In the genomic region with DNA sequence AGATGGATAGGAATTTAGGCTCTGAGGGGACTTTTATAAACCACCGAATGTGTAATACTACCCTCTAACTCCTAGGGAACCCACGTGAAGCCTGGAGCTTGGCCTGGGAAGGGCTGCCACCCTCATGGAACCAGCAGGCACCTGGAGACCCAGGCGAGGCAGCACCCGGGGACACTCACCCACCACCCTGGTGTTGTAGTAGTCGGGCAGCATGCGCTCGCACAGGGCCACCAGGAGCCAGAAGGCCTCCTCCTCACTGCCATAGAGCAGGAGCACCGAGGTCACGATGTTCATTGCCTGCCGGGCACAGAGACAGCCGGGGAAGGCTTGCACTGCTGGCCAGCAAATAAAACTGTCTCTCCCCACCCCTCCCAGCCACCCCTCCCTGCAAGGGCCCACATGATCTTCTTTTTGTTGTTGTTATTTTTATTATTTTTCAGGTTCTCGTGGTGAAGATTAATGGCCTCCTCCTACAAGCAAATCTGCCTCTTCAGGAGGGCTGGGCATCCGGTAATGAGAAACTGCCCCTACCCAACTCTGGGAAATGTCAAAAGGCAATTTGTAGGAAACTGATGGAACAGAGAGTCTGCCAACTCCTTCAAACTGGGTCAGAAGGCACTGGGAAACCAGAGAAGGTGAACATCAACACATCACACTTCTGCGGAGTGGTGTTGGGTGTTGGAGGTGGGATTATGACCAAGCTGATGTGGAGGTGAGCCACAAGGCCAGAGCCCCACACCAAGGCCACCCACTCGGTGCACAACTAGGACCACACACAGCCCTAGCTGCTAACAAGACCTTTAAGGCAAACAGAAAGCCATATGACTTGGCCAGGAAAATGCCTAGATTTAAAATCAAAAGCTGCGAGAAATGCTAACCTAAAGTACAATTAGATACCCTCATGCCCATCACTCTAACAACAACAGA, we compare ENCODE assay signal across 19 cellular contexts. TPM values are rescaled to one million over a fixed set of nuclear protein-coding genes. Genes with fewer than 3 reads are reported as not detected.
A peak's percentile ranks its signal among the peaks of the same experiment; 100 is the strongest.
DNase-seq lines count a peak whose midpoint lies in the region; ATAC-seq and TF ChIP-seq lines count a peak whose summit lies in the region.
"Had no signal": no experiment of that assay in that cellular context is flagged by ENCODE, and none has a peak within 500 bp of the region (broad histone marks: within the 10 kb centered on the region; RNA-seq: fewer than 3 reads in every experiment).

No MANE protein-coding gene starts in this region.

- H3K27ac ChIP-seq in SJSA1 (peak overlapping the region; percentile 2; the same call in 1 of the 2 replicates), neuronal stem cell (replicated peaks; ENCODE audit: low read length) (no peak overlapping the region), tibial nerve (no peak overlapping the region)

- no peak for TF ChIP-seq CTCF in tibial nerve (IDR thresholded peaks at IDR 0.05)

- no peak overlapping the region for H2AFZ ChIP-seq in neuronal stem cell (ENCODE audit: low read length)
- H2AFZ ChIP-seq: GM23338 had no signal

- no peak overlapping the region for H2BK120ac ChIP-seq in neuronal stem cell (ENCODE audit: low read depth, low read length)

- H3K36me3 ChIP-seq in H7 (replicated peaks; ENCODE audit: control insufficient read depth, insufficient read depth, low read length) (peaks cover 8% of the 10 kb centered on the region), SJSA1 (peaks cover 75% of the 10 kb centered on the region), neuronal stem cell (replicated peaks in 1 of 2; ENCODE audit: control insufficient read depth in 2 of 2, insufficient read depth in 2 of 2, low read length in 2 of 2) (peaks cover 55 to 92% of the 10 kb centered on the region in 2 donors), tibial nerve (peaks cover 5 to 94% (median 21%) of the 10 kb centered on the region in 3 donors)

- H3K4me1 Mint-ChIP-seq in stimulated activated effector memory CD8-positive, alpha-beta T cell treated with anti-CD3 and anti-CD28 coated beads, Interleukin-12 subunit alpha, Interleukin-12 subunit beta, amount 100 ng/mL, for 72 hours, result no peaks in the 10 kb centered on the region
- H3K4me1 Mint-ChIP-seq: CD4-positive, CD25-positive, alpha-beta regulatory T cell; GM23338 had no signal

- peak; percentile 39 for DNase-seq in H7
- DNase-seq in SJSA1 (ENCODE audit: low read depth in 1 of 2, low spot score in 2 of 2), result peak; percentile 77 to 90
- DNase-seq in neuronal stem cell (ENCODE audit: low spot score), result no peak
- no peak for DNase-seq in stimulated activated effector memory CD8-positive, alpha-beta T cell treated with anti-CD3 and anti-CD28 coated beads, Interleukin-12 subunit alpha, Interleukin-12 subunit beta, amount 100 ng/mL, for 72 hours (ENCODE audit: low spot score in 2 of 2)
- DNase-seq in HuH-7.5 (ENCODE audit: low spot score), result no peak
- no peak for DNase-seq in NCI-H2081 treated with DMSO at 0.1 percent for 48 hours (lab: John Stamatoyannopoulos, UW)
- no peak for DNase-seq in tibial nerve (ENCODE audit: low spot score in 2 of 2)
- DNase-seq: CD4-positive, CD25-positive, alpha-beta regulatory T cell; COR-L47; HCEC 1CT; Karpas-422; NCI-H1105 treated with DMSO at 0.1 percent for 48 hours; NCI-H2029 treated with DMSO at 0.1 percent for 48 hours; NCI-H2171; NCI-H446; NCI-H526 treated with DMSO at 0.1 percent for 48 hours; OCI-M1; SHP77 treated with DMSO at 0.1 percent for 48 hours had no signal

- H2BK5ac ChIP-seq in neuronal stem cell (ENCODE audit: low read length), result no peak overlapping the region

- no peak for TF ChIP-seq POLR2A in tibial nerve (IDR thresholded peaks at IDR 0.05)

- H3K4me3 ChIP-seq in H7 (ENCODE audit: insufficient read depth, low read depth, low read length) (no peak overlapping the region), SJSA1 (no peak overlapping the region), neuronal stem cell (ENCODE audit: low read length in 2 of 2) (peak overlapping the region in 1 of 2 donors; percentile 35), tibial nerve (no peak overlapping the region)
- H3K4me3 ChIP-seq: GM23338 had no signal

- H3K9me3 ChIP-seq in SJSA1 (replicated peaks) (no peaks in the 10 kb centered on the region), neuronal stem cell (replicated peaks in 1 of 2; ENCODE audit: control insufficient read depth in 2 of 2, insufficient read depth in 1 of 2, low read depth in 1 of 2, low read length in 2 of 2) (no peaks in the 10 kb centered on the region), tibial nerve (no peaks in the 10 kb centered on the region)

- H3K14ac ChIP-seq in neuronal stem cell (ENCODE audit: low read length), result no peak overlapping the region

- peak overlapping the region; percentile 67 for H3K23ac ChIP-seq in neuronal stem cell (ENCODE audit: low read depth, low read length, poor library complexity)

- no peak overlapping the region for H2BK12ac ChIP-seq in neuronal stem cell (ENCODE audit: low read length)

- H3K9ac ChIP-seq in neuronal stem cell (ENCODE audit: low read depth, low read length, poor library complexity), result no peak overlapping the region

- H2BK15ac ChIP-seq in neuronal stem cell (ENCODE audit: low read length), result no peak overlapping the region

- no peak overlapping the region for H4K8ac ChIP-seq in neuronal stem cell (ENCODE audit: low read depth, low read length)

- no peak for TF ChIP-seq EP300 in tibial nerve (IDR thresholded peaks at IDR 0.05)

- H3K4me1 ChIP-seq in SJSA1 (replicated peaks), result peaks cover 36% of the 10 kb centered on the region
- H3K4me1 ChIP-seq in neuronal stem cell (ENCODE audit: control insufficient read depth in 2 of 2, insufficient read depth in 1 of 2, low read depth in 1 of 2, low read length in 2 of 2), result no peaks in the 10 kb centered on the region
- H3K4me1 ChIP-seq in tibial nerve, result peaks cover 0 to 12% (median 0%) of the 10 kb centered on the region in 4 donors

- no peak overlapping the region for H3K4ac ChIP-seq in neuronal stem cell (ENCODE audit: low read length)

- no peaks in the 10 kb centered on the region for H3K9me3 Mint-ChIP-seq in stimulated activated effector memory CD8-positive, alpha-beta T cell treated with anti-CD3 and anti-CD28 coated beads, Interleukin-12 subunit alpha, Interleukin-12 subunit beta, amount 100 ng/mL, for 72 hours
- H3K9me3 Mint-ChIP-seq: CD4-positive, CD25-positive, alpha-beta regulatory T cell; GM23338 had no signal

- ATAC-seq in stimulated activated effector memory CD8-positive, alpha-beta T cell treated with anti-CD3 and anti-CD28 coated beads, Interleukin-12 subunit alpha, Interleukin-12 subunit beta, amount 100 ng/mL, for 72 hours, result no peak
- ATAC-seq: GM23338 had no signal

- peak overlapping the region; percentile 29 for H3K27ac Mint-ChIP-seq in stimulated activated effector memory CD8-positive, alpha-beta T cell treated with anti-CD3 and anti-CD28 coated beads, Interleukin-12 subunit alpha, Interleukin-12 subunit beta, amount 100 ng/mL, for 72 hours
- H3K27ac Mint-ChIP-seq: GM23338 had no signal

- H3K4me2 ChIP-seq in neuronal stem cell (ENCODE audit: insufficient read depth, low read length, poor library complexity, severe bottlenecking), result no peak overlapping the region
- H3K4me2 ChIP-seq: GM23338 had no signal

- H3K79me1 ChIP-seq in neuronal stem cell (ENCODE audit: low read depth, low read length), result peaks cover 3% of the 10 kb centered on the region

- no peak overlapping the region for H4K91ac ChIP-seq in neuronal stem cell (ENCODE audit: low read depth, low read length, poor library complexity)

- H2AK5ac ChIP-seq in neuronal stem cell (ENCODE audit: low read depth, low read length), result no peak overlapping the region

- peaks cover 42% of the 10 kb centered on the region for H3K36me3 Mint-ChIP-seq in stimulated activated effector memory CD8-positive, alpha-beta T cell treated with anti-CD3 and anti-CD28 coated beads, Interleukin-12 subunit alpha, Interleukin-12 subunit beta, amount 100 ng/mL, for 72 hours

- no peaks in the 10 kb centered on the region for H3K27me3 ChIP-seq in H7 (ENCODE audit: control insufficient read depth, insufficient read depth, low read length)
- H3K27me3 ChIP-seq in SJSA1 (replicated peaks), result no peaks in the 10 kb centered on the region
- no peaks in the 10 kb centered on the region for H3K27me3 ChIP-seq in neuronal stem cell (ENCODE audit: control insufficient read depth in 3 of 3, insufficient read depth in 3 of 3, low read depth in 1 of 3, low read length in 3 of 3)
- H3K27me3 ChIP-seq in tibial nerve, result no peaks in the 10 kb centered on the region

- no CpG with 5 or more reads among the region's 16 CpGs for WGBS in neuronal stem cell (ENCODE audit: extremely low coverage in 2 of 2, insufficient read length in 2 of 2, insufficient replicate concordance in 1 of 2), 2 donors
- 69 to 82% methylated on average over 16 of the region's 16 CpGs for WGBS in tibial nerve, 2 donors

- H3K4me3 Mint-ChIP-seq in stimulated activated effector memory CD8-positive, alpha-beta T cell treated with anti-CD3 and anti-CD28 coated beads, Interleukin-12 subunit alpha, Interleukin-12 subunit beta, amount 100 ng/mL, for 72 hours, result no peak overlapping the region
- H3K4me3 Mint-ChIP-seq: CD4-positive, CD25-positive, alpha-beta regulatory T cell; GM23338 had no signal

- no peak overlapping the region for H3K18ac ChIP-seq in neuronal stem cell (ENCODE audit: low read length)

RNA-seq across cellular contexts. Expression of a gene that starts 17.4 kb away (rescaled TPM):
- 34.7 and 56.2 TPM in 2 replicates for total RNA-seq in H7 (2014; rRNA removed; shearing (Covaris generic))
- 10.4 and 17.7 TPM in 2 replicates for total RNA-seq in SJSA1 (2014; rRNA removed; shearing (Covaris generic))
- polyA plus RNA-seq in neuronal stem cell (2013, experiment 1 of 2), result 39.6 TPM
- polyA plus RNA-seq in neuronal stem cell (2013, experiment 2 of 2), result 39.2 TPM
- total RNA-seq in tibial nerve, result 10 to 100 TPM; 48.5 to 82.4 (median 63.2) TPM

RNA-seq across cellular contexts. Expression of a gene that starts 31.7 kb away (rescaled TPM):
- 48.1 and 61.2 TPM in 2 replicates for total RNA-seq in H7 (2014; rRNA removed; shearing (Covaris generic))
- total RNA-seq in SJSA1 (2014; rRNA removed; shearing (Covaris generic)), result 41.9 and 43.2 TPM in 2 replicates
- polyA plus RNA-seq in neuronal stem cell (2013, experiment 1 of 2), result 41.1 TPM
- polyA plus RNA-seq in neuronal stem cell (2013, experiment 2 of 2), result 39.6 TPM
- 100 to 1,000 TPM; 115 to 210 (median 168) TPM for total RNA-seq in tibial nerve

RNA-seq across cellular contexts. Expression of a gene that starts 55.3 kb away (rescaled TPM):
- total RNA-seq in H7 (2014; rRNA removed; shearing (Covaris generic)), result 161 and 184 TPM in 2 replicates
- total RNA-seq in SJSA1 (2014; rRNA removed; shearing (Covaris generic)), result 298 and 772 TPM in 2 replicates
- polyA plus RNA-seq in neuronal stem cell (2013, experiment 1 of 2), result 52.6 TPM
- 53.4 TPM for polyA plus RNA-seq in neuronal stem cell (2013, experiment 2 of 2)
- total RNA-seq in tibial nerve, result 100 to 1,000 TPM; 408 to 463 (median 452) TPM

Comparison
In these comparisons a context has a peak if more than half of its experiments do, and no peak if none do; other contexts are left out.
1. DNase-seq: peak in H7 (single experiment) and SJSA1 (2 of 2); none in neuronal stem cell (single experiment), stimulated activated effector memory CD8-positive, alpha-beta T cell treated with anti-CD3 and anti-CD28 coated beads, Interleukin-12 subunit alpha, Interleukin-12 subunit beta, amount 100 ng/mL, for 72 hours (0 of 2), HuH-7.5 (single experiment), NCI-H2081 treated with DMSO at 0.1 percent for 48 hours (single experiment) and tibial nerve (0 of 2).